ENCODE assay signal across 8 cellular contexts in the genomic region with DNA sequence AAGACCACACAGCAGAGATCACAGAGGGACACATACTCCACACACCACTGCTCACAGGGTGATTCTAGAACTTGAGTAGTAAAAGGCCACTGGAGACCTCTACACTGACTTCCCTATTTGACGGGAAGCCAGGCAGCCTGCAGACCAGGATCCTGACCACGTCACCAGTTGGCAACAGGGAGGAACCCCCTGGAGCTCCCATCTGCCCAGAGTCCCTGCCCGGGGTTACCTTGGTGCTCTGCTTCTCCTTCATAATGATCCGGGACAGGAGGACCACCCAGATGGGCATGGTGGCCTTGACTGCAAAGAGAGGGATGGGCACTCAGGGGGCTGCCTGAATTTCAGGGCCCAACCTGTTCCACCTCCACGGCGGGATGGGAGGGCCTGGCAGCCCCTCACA. TPM values are rescaled to one million over a fixed set of nuclear protein-coding genes. Genes with fewer than 3 reads are reported as not detected.
DNase-seq lines count a peak whose midpoint lies in the region; ATAC-seq, FAIRE-seq and TF ChIP-seq lines count a peak whose summit lies in the region.

No MANE protein-coding gene starts in this region.

- TF ChIP-seq CTCF in heart right ventricle (IDR thresholded peaks at IDR 0.05) (no peak), pancreas (IDR thresholded peaks at IDR 0.05) (no peak)

- H3K4me1 ChIP-seq in heart right ventricle (peaks cover 14 to 54% (median 33%) of the 10 kb centered on the region in 9 donors), pancreas (peaks cover 11 to 38% (median 23%) of the 10 kb centered on the region in 3 donors)

- no peaks in the 10 kb centered on the region for H3K9me3 ChIP-seq in heart right ventricle
- no peaks in the 10 kb centered on the region for H3K9me3 ChIP-seq in pancreas

- no peak for DNase-seq in heart right ventricle
- DNase-seq in cardiac septum (ENCODE audit: low spot score) = no peak
- DNase-seq in RPMI7951 (ENCODE audit: low read depth) = peak; percentile 47
- DNase-seq in erythroblast (lab: John Stamatoyannopoulos, UW) = peak; percentile 34 to 47
- peak in 1 of 6 donors; percentile 56 for DNase-seq in pancreas
- DNase-seq in stimulated activated CD8-positive, alpha-beta memory T cell treated with anti-CD3 and anti-CD28 coated beads, Interleukin-4, amount 100 ng/mL, for 48 hours = no peak
- no peak for DNase-seq in NCI-H2227 treated with DMSO at 0.1 percent for 48 hours (lab: John Stamatoyannopoulos, UW)
- DNase-seq in anterior cingulate cortex (lab: John Stamatoyannopoulos, UW) = no peak

- H3K27me3 ChIP-seq in heart right ventricle = no peaks in the 10 kb centered on the region
- H3K27me3 ChIP-seq in pancreas = no peaks in the 10 kb centered on the region

- H3K27ac ChIP-seq in heart right ventricle = peak overlapping the region in 8 of 10 donors; percentile 74 to 91 (median 84)
- H3K27ac ChIP-seq in pancreas = peak overlapping the region; percentile 76 to 87 (median 78)

- no peak for FAIRE-seq in pancreas (lab: Jason Lieb, UNC)

- H3K4me3 ChIP-seq in heart right ventricle = peak overlapping the region; percentile 30 to 97 (median 80)
- H3K4me3 ChIP-seq in pancreas = peak overlapping the region; percentile 83 to 97 (median 92)

- H3K36me3 ChIP-seq in heart right ventricle = peaks cover 0 to 69% (median 18%) of the 10 kb centered on the region in 9 donors
- peaks cover 0 to 22% (median 10%) of the 10 kb centered on the region in 3 donors for H3K36me3 ChIP-seq in pancreas

- intact Hi-C loops in heart right ventricle (cut with DNase I) = loop anchor here (5.0 to 10.0 kb wide), 3 partner anchors 51 to 56 kb away; partner anchors contain the start of gene MED26 (in 9 of the 10)
- intact Hi-C loops in cardiac septum (cut with DNase I) = no loop called here
- intact Hi-C loops in pancreas (cut with DNase I) = loop anchor here in 2 of 3 donors (10.0 kb wide), 1 partner anchor 54 kb away; the partner anchor contains the start of gene MED26 (in 2 of the 2)

- ATAC-seq in heart right ventricle = no peak
- no peak for ATAC-seq in pancreas

- TF ChIP-seq POLR2A in erythroblast (IDR thresholded peaks at IDR 0.05; ENCODE audit: low read length) = no peak

- 27 to 33% methylated on average over 6 of the region's 6 CpGs for WGBS in heart right ventricle, 2 donors
- 5 to 17% methylated on average over 4 to 6 of the region's 6 CpGs for WGBS in pancreas, 2 donors

RNA-seq across cellular contexts. Expression of gene SLC35E1, which starts 0.9 kb away (rescaled TPM):
- total RNA-seq in heart right ventricle (10 to 100 TPM; 20.8 to 29.0 (median 23.6) TPM), cardiac septum (26.7 TPM), pancreas (10 to 100 TPM; 32.1 to 42.1 (median 35.5) TPM)
- polyA plus RNA-seq in heart right ventricle (10 to 100 TPM; 22.9 to 25.6 TPM), pancreas (10 to 100 TPM; 22.9 to 28.2 TPM)
- total RNA-seq in RPMI7951 (2014; rRNA removed; shearing (Covaris generic)) = 18.9 and 20.8 TPM in 2 replicates

RNA-seq across cellular contexts. Expression of gene CHERP, which starts 29.0 kb away (rescaled TPM):
- 10 to 100 TPM; 20.0 to 26.6 (median 22.6) TPM for total RNA-seq in heart right ventricle
- polyA plus RNA-seq in heart right ventricle = 10 to 100 TPM; 11.3 to 16.4 TPM
- 23.7 TPM for total RNA-seq in cardiac septum
- total RNA-seq in RPMI7951 (2014; rRNA removed; shearing (Covaris generic)) = 3.1 TPM in 2 replicates
- total RNA-seq in pancreas = 10 to 100 TPM; 11.0 to 21.7 (median 16.6) TPM
- 10 to 100 TPM; 23.8 to 26.8 TPM for polyA plus RNA-seq in pancreas

RNA-seq across cellular contexts. Expression of gene MED26, which starts 56.7 kb away (rescaled TPM):
- total RNA-seq in heart right ventricle (1 to 10 TPM; 3.3 to 6.9 (median 4.6) TPM), cardiac septum (4.3 TPM), pancreas (1 to 10 TPM; 3.9 to 7.1 (median 4.4) TPM)
- polyA plus RNA-seq in heart right ventricle (1 to 10 TPM; 3.8 to 5.1 TPM), pancreas (1 to 10 TPM; 3.7 to 3.8 TPM)
- total RNA-seq in RPMI7951 (2014; rRNA removed; shearing (Covaris generic)) = 3.4 and 5.0 TPM in 2 replicates

Comparison
In these comparisons a context has a peak if more than half of its experiments do, and no peak if none do; other contexts are left out.
1. DNase-seq: peak in RPMI7951 (single experiment) and erythroblast (2 of 2); none in heart right ventricle (0 of 2), cardiac septum (single experiment), stimulated activated CD8-positive, alpha-beta memory T cell treated with anti-CD3 and anti-CD28 coated beads, Interleukin-4, amount 100 ng/mL, for 48 hours (single experiment), NCI-H2227 treated with DMSO at 0.1 percent for 48 hours (single experiment) and anterior cingulate cortex (0 of 58).